In genomic region chr9:84804948-84805694, GRCh38 we compare ENCODE assay signal across 15 cellular contexts.
"Had no signal": no experiment of that assay in that cellular context is flagged by ENCODE, and none has a peak within 500 bp of the region (broad histone marks: within the 10 kb centered on the region; RNA-seq: fewer than 3 reads in every experiment).

No MANE protein-coding gene starts in this region.

- H3K4me1 ChIP-seq: body of pancreas, foreskin keratinocyte had no signal

- ATAC-seq: body of pancreas; foreskin keratinocyte; stimulated activated naive CD8-positive, alpha-beta T cell treated with anti-CD3 and anti-CD28 coated beads, Interleukin-15, Interleukin-2, amounts not matched to agents 100 U/mL and 50 U/mL, for 24 hours; T-helper 17 cell had no signal

- H3K36me3 ChIP-seq: neutrophil had no signal

- H3K9me3 ChIP-seq: body of pancreas, neutrophil had no signal

- H3K4me3 ChIP-seq: body of pancreas, dorsolateral prefrontal cortex had no signal

- DNase-seq: activated CD4-positive, alpha-beta T cell treated with anti-CD3 and anti-CD28 coated beads, Interleukin-2, amount 50 U/mL, for 1 hour; activated CD4-positive, CD25-positive, alpha-beta regulatory T cell; activated naive CD4-positive, alpha-beta T cell treated with anti-CD3 and anti-CD28 coated beads, Interleukin-2, amount 50 U/mL, for 16 hours; activated T-cell treated with anti-CD3 and anti-CD28 coated beads, Interleukin-2, amount 50 U/mL, for 1 hour; body of pancreas; dorsolateral prefrontal cortex; foreskin keratinocyte; head of caudate nucleus; islet precursor cell; midbrain; naive B cell; stimulated activated CD4-positive, alpha-beta T cell treated with anti-CD3 and anti-CD28 coated beads, Interleukin-2, amount 100 ng/mL, for 48 hours; stimulated activated naive CD8-positive, alpha-beta T cell treated with anti-CD3 and anti-CD28 coated beads, Interleukin-15, Interleukin-2, amounts not matched to agents 100 U/mL and 50 U/mL, for 24 hours; T-helper 17 cell had no signal

- H3K27ac ChIP-seq: foreskin keratinocyte, neutrophil had no signal

- H3K27me3 ChIP-seq: body of pancreas, dorsolateral prefrontal cortex, foreskin keratinocyte, neutrophil had no signal
